ENCODE assay signal across 1 cellular context in the genomic region with DNA sequence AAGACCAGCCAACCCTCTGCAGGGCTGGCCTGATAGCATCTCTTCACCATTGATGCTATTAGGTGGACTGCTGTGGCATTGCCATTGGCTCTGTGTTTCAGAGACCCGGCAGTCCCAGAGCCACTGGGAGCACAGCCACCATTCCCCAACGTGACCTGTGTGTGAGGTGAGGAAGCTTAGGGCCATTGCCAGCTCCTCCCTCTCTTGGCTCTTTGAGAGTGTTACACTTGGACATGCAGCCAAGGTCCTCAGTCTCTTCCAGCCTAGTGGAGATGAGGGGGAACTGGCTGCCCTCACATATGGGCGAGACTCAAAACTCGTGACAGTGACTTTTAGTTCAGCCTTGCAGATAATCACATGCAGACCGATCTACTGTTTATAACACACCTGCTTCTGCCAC.
TF ChIP-seq lines count a peak whose summit lies in the region.

No MANE protein-coding gene starts in this region.

TF ChIP-seq in K562, 482 proteins besides CTCF, POLR2A, EP300 and RAD21:
- TF ChIP-seq, protein P1, sequence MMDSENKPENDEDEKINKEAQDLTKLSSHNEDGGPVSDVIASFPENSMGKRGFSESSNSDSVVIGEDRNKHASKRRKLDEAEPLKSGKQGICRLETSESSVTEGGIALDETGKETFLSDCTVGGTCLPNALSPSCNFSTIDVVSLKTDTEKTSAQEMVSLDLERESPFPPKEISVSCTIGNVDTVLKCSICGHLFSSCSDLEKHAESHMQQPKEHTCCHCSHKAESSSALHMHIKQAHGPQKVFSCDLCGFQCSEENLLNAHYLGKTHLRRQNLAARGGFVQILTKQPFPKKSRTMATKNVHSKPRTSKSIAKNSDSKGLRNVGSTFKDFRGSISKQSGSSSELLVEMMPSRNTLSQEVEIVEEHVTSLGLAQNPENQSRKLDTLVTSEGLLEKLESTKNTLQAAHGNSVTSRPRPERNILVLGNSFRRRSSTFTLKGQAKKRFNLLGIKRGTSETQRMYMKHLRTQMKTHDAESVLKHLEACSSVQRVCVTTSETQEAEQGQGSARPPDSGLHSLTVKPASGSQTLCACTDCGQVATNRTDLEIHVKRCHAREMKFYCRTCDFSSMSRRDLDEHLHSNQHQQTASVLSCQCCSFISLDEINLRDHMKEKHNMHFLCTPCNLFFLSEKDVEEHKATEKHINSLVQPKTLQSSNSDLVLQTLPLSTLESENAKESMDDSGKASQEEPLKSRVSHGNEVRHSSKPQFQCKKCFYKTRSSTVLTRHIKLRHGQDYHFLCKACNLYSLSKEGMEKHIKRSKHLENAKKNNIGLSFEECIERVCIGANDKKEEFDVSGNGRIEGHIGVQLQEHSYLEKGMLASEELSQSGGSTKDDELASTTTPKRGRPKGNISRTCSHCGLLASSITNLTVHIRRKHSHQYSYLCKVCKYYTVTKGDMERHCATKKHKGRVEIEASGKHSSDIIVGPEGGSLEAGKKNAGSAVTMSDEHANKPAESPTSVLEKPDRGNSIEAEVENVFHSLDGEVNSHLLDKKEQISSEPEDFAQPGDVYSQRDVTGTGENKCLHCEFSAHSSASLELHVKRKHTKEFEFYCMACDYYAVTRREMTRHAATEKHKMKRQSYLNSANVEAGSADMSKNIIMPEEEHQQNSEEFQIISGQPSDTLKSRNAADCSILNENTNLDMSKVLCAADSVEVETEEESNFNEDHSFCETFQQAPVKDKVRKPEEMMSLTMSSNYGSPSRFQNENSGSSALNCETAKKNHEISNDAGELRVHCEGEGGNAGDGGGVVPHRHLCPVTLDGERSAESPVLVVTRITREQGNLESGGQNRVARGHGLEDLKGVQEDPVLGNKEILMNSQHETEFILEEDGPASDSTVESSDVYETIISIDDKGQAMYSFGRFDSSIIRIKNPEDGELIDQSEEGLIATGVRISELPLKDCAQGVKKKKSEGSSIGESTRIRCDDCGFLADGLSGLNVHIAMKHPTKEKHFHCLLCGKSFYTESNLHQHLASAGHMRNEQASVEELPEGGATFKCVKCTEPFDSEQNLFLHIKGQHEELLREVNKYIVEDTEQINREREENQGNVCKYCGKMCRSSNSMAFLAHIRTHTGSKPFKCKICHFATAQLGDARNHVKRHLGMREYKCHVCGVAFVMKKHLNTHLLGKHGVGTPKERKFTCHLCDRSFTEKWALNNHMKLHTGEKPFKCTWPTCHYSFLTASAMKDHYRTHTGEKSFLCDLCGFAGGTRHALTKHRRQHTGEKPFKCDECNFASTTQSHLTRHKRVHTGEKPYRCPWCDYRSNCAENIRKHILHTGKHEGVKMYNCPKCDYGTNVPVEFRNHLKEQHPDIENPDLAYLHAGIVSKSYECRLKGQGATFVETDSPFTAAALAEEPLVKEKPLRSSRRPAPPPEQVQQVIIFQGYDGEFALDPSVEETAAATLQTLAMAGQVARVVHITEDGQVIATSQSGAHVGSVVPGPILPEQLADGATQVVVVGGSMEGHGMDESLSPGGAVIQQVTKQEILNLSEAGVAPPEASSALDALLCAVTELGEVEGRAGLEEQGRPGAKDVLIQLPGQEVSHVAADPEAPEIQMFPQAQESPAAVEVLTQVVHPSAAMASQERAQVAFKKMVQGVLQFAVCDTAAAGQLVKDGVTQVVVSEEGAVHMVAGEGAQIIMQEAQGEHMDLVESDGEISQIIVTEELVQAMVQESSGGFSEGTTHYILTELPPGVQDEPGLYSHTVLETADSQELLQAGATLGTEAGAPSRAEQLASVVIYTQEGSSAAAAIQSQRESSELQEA (IDR thresholded peaks at IDR 0.05; ENCODE audit: low read depth), result no peak
- TF ChIP-seq RFX7 (CRISPR knock-in tag; IDR thresholded peaks at IDR 0.05), result no peak
- no peak for TF ChIP-seq IFI16 (CRISPR knock-in tag; IDR thresholded peaks at IDR 0.05)
- no peak for TF ChIP-seq GATA2 (CRISPR knock-in tag; IDR thresholded peaks at IDR 0.05)
- no peak for TF ChIP-seq PTRF (tag; IDR thresholded peaks at IDR 0.05)
- no peak for TF ChIP-seq POLR2B (IDR thresholded peaks at IDR 0.05; ENCODE audit: low read depth, partially characterized antibody)
- TF ChIP-seq ZNF12 (CRISPR knock-in tag; IDR thresholded peaks at IDR 0.05), result no peak
- no peak for TF ChIP-seq JUNB (CRISPR knock-in tag; conservative IDR thresholded peaks at IDR 0.05)
- TF ChIP-seq DIDO1 (tag; IDR thresholded peaks at IDR 0.05; ENCODE audit: low read depth), result no peak
- no peak for TF ChIP-seq NCOA4 (IDR thresholded peaks at IDR 0.05; ENCODE audit: partially characterized antibody)
